12 cellular contexts compared by ENCODE assay signal in genomic region chr19:49031642-49032301, GRCh38. TPM values are rescaled to one million over a fixed set of nuclear protein-coding genes. Genes with fewer than 3 reads are reported as not detected.
DNase-seq lines count a peak whose midpoint lies in the region; ATAC-seq, FAIRE-seq and TF ChIP-seq lines count a peak whose summit lies in the region.
"Not testable (repeated sequence)": the region's sequence is repeated elsewhere in the genome, so short reads cannot be mapped to it uniquely, and the experiment has no call there.
"Had no signal": no experiment of that assay in that cellular context is flagged by ENCODE, and none has a peak within 500 bp of the region (broad histone marks: within the 10 kb centered on the region; RNA-seq: fewer than 3 reads in every experiment).

TSS of gene CGB2 (plus strand) at chr19:49031890. CDS start at chr19:49032096, 206 bp downstream.

- H3K27ac ChIP-seq in CD8-positive, alpha-beta memory T cell (ENCODE audit: low read depth, low read length); WERI-Rb-1; endothelial cell of umbilical vein (ENCODE audit: insufficient read depth, low read depth, low read length): not testable (repeated sequence)

- POLR2A ChIA-PET in CD8-positive, alpha-beta memory T cell (lab: Charles Lee) = interaction anchor here (0.5 kb wide), 1 partner anchor 810 kb away, joined by 4 read pairs; no protein-coding TSS in a partner anchor
- POLR2A ChIA-PET in endothelial cell of umbilical vein (lab: Charles Lee) = not testable (repeated sequence)

- not testable (repeated sequence) for H3K4me1 ChIP-seq in CD8-positive, alpha-beta memory T cell (ENCODE audit: insufficient read depth, low read length); endothelial cell of umbilical vein (ENCODE audit: control insufficient read depth, extremely low read depth, insufficient read depth, low read length)

- TF ChIP-seq CTCF in WERI-Rb-1 (IDR thresholded peaks at IDR 0.05; ENCODE audit: low read depth, low read length) = peak; percentile 30; the same call in 1 of the 2 replicates
- peak; percentile 27 to 31 for TF ChIP-seq CTCF in endothelial cell of umbilical vein (IDR thresholded peaks at IDR 0.05; ENCODE audit: extremely low read depth in 1 of 2, insufficient read depth in 1 of 2, low read depth in 1 of 2, low read length in 2 of 2)

- H3K4me3 ChIP-seq in CD8-positive, alpha-beta memory T cell (ENCODE audit: low read length); WERI-Rb-1 (ENCODE audit: low read depth, low read length); endothelial cell of umbilical vein (replicated peaks in 1 of 3; ENCODE audit: insufficient read depth in 1 of 3, low read depth in 1 of 3, low read length in 3 of 3): not testable (repeated sequence)

- peak; percentile 52 to 62 for ATAC-seq in naive B cell (ENCODE audit: low read depth in 2 of 2)

- H3K36me3 Mint-ChIP-seq in CD8-positive, alpha-beta memory T cell; naive B cell: not testable (repeated sequence)

- not testable (repeated sequence) for H3K4me1 Mint-ChIP-seq in CD8-positive, alpha-beta memory T cell; naive B cell

- H3K9me3 Mint-ChIP-seq in CD8-positive, alpha-beta memory T cell; naive B cell: not testable (repeated sequence)

- dilution Hi-C loops in endothelial cell of umbilical vein (cut with MboI; ENCODE audit: extremely low pct_ligation_motif_present, low sequenced_read_pairs) = not testable (repeated sequence)

- not testable (repeated sequence) for H2AFZ ChIP-seq in endothelial cell of umbilical vein (ENCODE audit: low read depth, low read length)

- H3K27me3 ChIP-seq in CD8-positive, alpha-beta memory T cell (ENCODE audit: insufficient read depth, low read length, poor library complexity, severe bottlenecking); WERI-Rb-1 (ENCODE audit: insufficient read depth, low read depth, severe bottlenecking); endothelial cell of umbilical vein (ENCODE audit: control insufficient read depth in 2 of 2, insufficient read depth in 2 of 2, low read length in 2 of 2): not testable (repeated sequence)

- peak in 4 of 5 donors; percentile 39 to 57 (median 41) for DNase-seq in CD8-positive, alpha-beta memory T cell
- peak in 68 of 76 experiments; percentile 26 to 89 (median 68) for DNase-seq in HUDEP-2 (lab: John Stamatoyannopoulos, UW; ENCODE audit: unreplicated experiment in 76 of 76)
- DNase-seq in NCI-H526 (lab: John Stamatoyannopoulos, UW) = peak; percentile 46 to 75
- DNase-seq in WERI-Rb-1; endothelial cell of umbilical vein (ENCODE audit: low read depth, low spot score); naive B cell: not testable (repeated sequence)
- DNase-seq in activated T-helper 9 cell treated with anti-CD3 and anti-CD28 coated beads, Interleukin-2, amount 50 U/mL, for 16 hours (ENCODE audit: low read depth) = peak; percentile 57
- DNase-seq in stimulated activated CD8-positive, alpha-beta memory T cell treated with anti-CD3 and anti-CD28 coated beads, Interleukin-4, amount 100 ng/mL, for 24 hours (ENCODE audit: low read depth) = peak; percentile 58

- H3K27me3 Mint-ChIP-seq in CD8-positive, alpha-beta memory T cell = peaks cover 4 to 12% of the 10 kb centered on the region in 2 donors
- peaks cover 7 to 36% (median 14%) of the 10 kb centered on the region in 3 donors for H3K27me3 Mint-ChIP-seq in naive B cell

- H3K9me1 ChIP-seq in endothelial cell of umbilical vein (replicated peaks; ENCODE audit: control insufficient read depth, extremely low read depth, insufficient read depth, low read length) = not testable (repeated sequence)

- not testable (repeated sequence) for BruUV-seq in endothelial cell of umbilical vein (replicated peaks; lab: Mats Ljungman, UMichigan)

- not testable (repeated sequence) for H4K20me1 ChIP-seq in endothelial cell of umbilical vein (replicated peaks; ENCODE audit: control insufficient read depth, extremely low read depth, insufficient read depth, low read length)

- TF ChIP-seq POLR2A in endothelial cell of umbilical vein (IDR thresholded peaks at IDR 0.05; ENCODE audit: low read depth, low read length) = not testable (repeated sequence)

- H3K4me3 Mint-ChIP-seq in CD8-positive, alpha-beta memory T cell = peak within 1 kb of the TSS in 2 of 7 donors; percentile 9 to 51
- peak within 1 kb of the TSS in 2 of 8 donors; percentile 1 to 2 for H3K4me3 Mint-ChIP-seq in naive B cell

- H3K4me2 ChIP-seq in endothelial cell of umbilical vein (ENCODE audit: insufficient read depth, low read length) = not testable (repeated sequence)

- H3K79me2 ChIP-seq in endothelial cell of umbilical vein (ENCODE audit: control insufficient read depth, insufficient read depth, low read length) = not testable (repeated sequence)

- not testable (repeated sequence) for FAIRE-seq in endothelial cell of umbilical vein (lab: Jason Lieb, UNC)

- H3K9ac ChIP-seq in endothelial cell of umbilical vein (replicated peaks; ENCODE audit: extremely low read depth, insufficient read depth, low read length) = not testable (repeated sequence)

- intact Hi-C loops in endothelial cell of umbilical vein (cut with micrococcal nuclease) = not testable (repeated sequence)

- CTCF ChIA-PET in CD8-positive, alpha-beta memory T cell (lab: Charles Lee) = not testable (repeated sequence)
- CTCF ChIA-PET in endothelial cell of umbilical vein (lab: Charles Lee) = interaction anchor here (1.0 kb wide), 1 partner anchor 12 kb away, joined by 3 read pairs; no protein-coding TSS in a partner anchor

- peak within 1 kb of the TSS in 1 of 8 donors; percentile 16 for H3K27ac Mint-ChIP-seq in CD8-positive, alpha-beta memory T cell
- H3K27ac Mint-ChIP-seq in naive B cell = peak within 1 kb of the TSS in 1 of 6 donors; percentile 56

- not testable (repeated sequence) for H3K36me3 ChIP-seq in CD8-positive, alpha-beta memory T cell (ENCODE audit: insufficient read depth, low read length); WERI-Rb-1; endothelial cell of umbilical vein (ENCODE audit: control insufficient read depth in 2 of 2, extremely low read depth in 1 of 2, insufficient read depth in 2 of 2, low read length in 2 of 2)

- H3K9me3 ChIP-seq in CD8-positive, alpha-beta memory T cell (ENCODE audit: low read length); WERI-Rb-1 (ENCODE audit: severe bottlenecking); endothelial cell of umbilical vein (replicated peaks; ENCODE audit: control insufficient read depth, insufficient read depth, low read length): not testable (repeated sequence)

RNA-seq across cellular contexts. Expression of gene CGB2, which starts in this region (rescaled TPM):
- not detected for total RNA-seq in CD8-positive, alpha-beta memory T cell
- polyA plus RNA-seq in CD8-positive, alpha-beta memory T cell = not detected
- not detected in 2 replicates for total RNA-seq in endothelial cell of umbilical vein
- polyA plus RNA-seq in endothelial cell of umbilical vein = not detected in 2 replicates
- polyA plus RNA-seq in endothelial cell of umbilical vein (2011; cell fraction: cytosol; rRNA removed) = not detected in 2 replicates
- not detected in 2 replicates for polyA plus RNA-seq in endothelial cell of umbilical vein (2011; cell fraction: nucleus; rRNA removed)
- polyA plus RNA-seq in endothelial cell of umbilical vein (2012) = not detected in 2 replicates
- not detected in 2 replicates for polyA minus RNA-seq in endothelial cell of umbilical vein
- polyA minus RNA-seq in endothelial cell of umbilical vein (2011; cell fraction: cytosol; rRNA and poly(A)+ RNA removed) = not detected
- polyA minus RNA-seq in endothelial cell of umbilical vein (2011; cell fraction: nucleus; rRNA and poly(A)+ RNA removed) = not detected in 2 replicates
- not detected for polyA plus RNA-seq in naive B cell (ENCODE audit: low read depth in 6 of 6)
- total RNA-seq: aorta; gastroesophageal sphincter; sciatic nerve; T-helper 1 cell treated with Interleukin-12 subunit alpha and Interleukin-12 subunit beta and Interleukin-4 antibody, amounts not matched to agents 30 ng/mL and 1 ng/mL, for 36 hours had no signal

Comparison
In these comparisons a context has a peak if more than half of its experiments do, and no peak if none do; other contexts are left out.
1. Peak in DNase-seq in CD8-positive, alpha-beta memory T cell; RNA of the gene not detected or under 1 TPM.
2. Peak in ATAC-seq in naive B cell; RNA of the gene not detected or under 1 TPM.